7 cellular contexts compared by ENCODE assay signal in genomic region chr3:182618085-182618732, GRCh38.
DNase-seq lines count a peak whose midpoint lies in the region; ATAC-seq, FAIRE-seq and TF ChIP-seq lines count a peak whose summit lies in the region.

No MANE protein-coding gene starts in this region.

- no peak overlapping the region for H3K23ac ChIP-seq in H1 (ENCODE audit: insufficient read length)

- intact Hi-C loops in psoas muscle (cut with DNase I), result no loop called here

- H3K27me3 ChIP-seq in H1 (replicated peaks in 1 of 4; ENCODE audit: control insufficient read depth in 3 of 4, extremely low read depth in 1 of 4, insufficient read depth in 3 of 4, low read length in 3 of 4) (no peaks in the 10 kb centered on the region), psoas muscle (ENCODE audit: insufficient read depth in 3 of 3, low read length in 2 of 3) (peaks cover 0 to 4% (median 0%) of the 10 kb centered on the region in 3 donors)

- no peak overlapping the region for H2BK20ac ChIP-seq in H1 (ENCODE audit: low read length)

- H2BK5ac ChIP-seq in H1 (ENCODE audit: low read depth, low read length), result no peak overlapping the region

- H2BK15ac ChIP-seq in H1 (ENCODE audit: low read length), result no peak overlapping the region

- no peak for TF ChIP-seq EP300 in H1 (IDR thresholded peaks at IDR 0.05; ENCODE audit: borderline replicate concordance in 1 of 2, low read depth in 2 of 2, low read length in 2 of 2)

- peak; percentile 45 for FAIRE-seq in H1 (lab: Jason Lieb, UNC)

- no peaks in the 10 kb centered on the region for H4K20me1 ChIP-seq in H1 (replicated peaks in 1 of 2; ENCODE audit: control insufficient read depth in 1 of 2, insufficient read depth in 2 of 2, low read length in 2 of 2)

- H4K8ac ChIP-seq in H1 (ENCODE audit: extremely low read depth, insufficient read depth, low read length), result no peak overlapping the region

- H3K36me3 ChIP-seq in H1 (ENCODE audit: control insufficient read depth in 2 of 4, insufficient read depth in 4 of 4, low read length in 3 of 4), result no peaks in the 10 kb centered on the region
- H3K36me3 ChIP-seq in psoas muscle (ENCODE audit: insufficient read depth in 1 of 2, low read depth in 1 of 2), result no peaks in the 10 kb centered on the region

- POLR2A ChIA-PET in HEK293T (lab: Yijun Ruan, JAX) (no interaction called here), H1 (lab: Charles Lee; ENCODE audit: partially characterized antibody) (no interaction called here)

- no peaks in the 10 kb centered on the region for H3K23me2 ChIP-seq in H1 (ENCODE audit: low read depth, low read length)

- H3K4me1 ChIP-seq in H1 (replicated peaks in 1 of 4; ENCODE audit: control insufficient read depth in 3 of 4, insufficient read depth in 4 of 4, low read length in 3 of 4) (peaks cover 0 to 3% (median 3%) of the 10 kb centered on the region in 4 experiments; a peak in 3 of 7 replicates), psoas muscle (no peaks in the 10 kb centered on the region)

- H2BK12ac ChIP-seq in H1 (ENCODE audit: low read depth, low read length), result no peak overlapping the region

- H2AFZ ChIP-seq in H1 (ENCODE audit: low read length), result no peak overlapping the region

- DNase-seq in HEK293T (ENCODE audit: extremely low spot score) (peak; percentile 8), NCI-H460 (ENCODE audit: extremely low read depth, low read depth) (peak; percentile 16), H1 (ENCODE audit: low read depth in 1 of 2, low spot score in 2 of 2) (no peak), psoas muscle (no peak)
- DNase-seq in activated CD8-positive, alpha-beta memory T cell treated with anti-CD3 and anti-CD28 coated beads for 24 hours, result no peak
- no peak for DNase-seq in stimulated activated naive CD4-positive, alpha-beta T cell treated with Interleukin-2 at 50 U/mL for 16 hours (lab: John Stamatoyannopoulos, UW)

- H3K4ac ChIP-seq in H1 (replicated peaks; ENCODE audit: insufficient read length, low read depth, low read length), result no peak overlapping the region

- no peak overlapping the region for H3K4me2 ChIP-seq in H1 (ENCODE audit: insufficient read depth in 1 of 2, low read depth in 2 of 2, low read length in 2 of 2)

- H3K27ac ChIP-seq in H1 (ENCODE audit: low read depth, low read length) (no peak overlapping the region), psoas muscle (no peak overlapping the region)

- TF ChIP-seq CTCF in H1 (IDR thresholded peaks at IDR 0.05; ENCODE audit: control extremely low read depth in 1 of 3, insufficient read depth in 1 of 3, low read depth in 1 of 3, low read length in 3 of 3), result peak in 2 of 3 experiments; percentile 62 to 76; a peak in 3 of 4 replicates
- TF ChIP-seq CTCF in psoas muscle (IDR thresholded peaks at IDR 0.05), result peak; percentile 20

- no peak overlapping the region for H2AK5ac ChIP-seq in H1 (ENCODE audit: low read depth, low read length)

- no peaks in the 10 kb centered on the region for H3K79me2 ChIP-seq in H1 (ENCODE audit: control insufficient read depth in 1 of 2, insufficient read depth in 2 of 2, low read length in 2 of 2)

- CTCF ChIA-PET in HEK293T (lab: Yijun Ruan, JAX) (interaction anchor here (0.5 to 0.7 kb wide), 2 partner anchors 66 to 578 kb away, joined by 3 to 4 read pairs; no protein-coding TSS in a partner anchor), H1 (lab: Charles Lee; ENCODE audit: partially characterized antibody) (interaction anchor here (0.6 to 2.6 kb wide), 15 partner anchors 9 to 1290 kb away, joined by 3 to 10 read pairs (median 4); no protein-coding TSS in a partner anchor)

- peak; percentile 96 for TF ChIP-seq RAD21 in H1 (IDR thresholded peaks at IDR 0.05 in 1 of 2, conservative IDR thresholded peaks at IDR 0.05 in 1 of 2; ENCODE audit: low read depth in 2 of 2, low read length in 2 of 2)

- H3K9me3 ChIP-seq in H1 (ENCODE audit: insufficient read depth in 2 of 2, low read depth in 1 of 2, low read length in 1 of 2) (no peaks in the 10 kb centered on the region), psoas muscle (no peaks in the 10 kb centered on the region)

- no peak overlapping the region for H3K9ac ChIP-seq in H1 (replicated peaks in 1 of 4; ENCODE audit: extremely low read depth in 1 of 4, low read depth in 3 of 4, low read length in 3 of 4)

- no peak overlapping the region for H4K5ac ChIP-seq in H1 (ENCODE audit: insufficient read length, low read depth, low read length)

- ATAC-seq in psoas muscle, result no peak
- no peak for ATAC-seq in HG03280 (IDR thresholded peaks at IDR 0.05; ENCODE audit: unreplicated experiment)

- no peak overlapping the region for H4K91ac ChIP-seq in H1 (replicated peaks; ENCODE audit: insufficient read length, low read length)

- no peak overlapping the region for H3K14ac ChIP-seq in H1 (ENCODE audit: insufficient read length)

- TF ChIP-seq POLR2A in H1 (IDR thresholded peaks at IDR 0.05; ENCODE audit: control extremely low read depth in 1 of 2, low read depth in 2 of 2, low read length in 2 of 2), result no peak

- H3K4me3 ChIP-seq in H1 (ENCODE audit: extremely low read depth in 1 of 4, insufficient read depth in 2 of 4, low read depth in 3 of 4, low read length in 4 of 4) (no peak overlapping the region), psoas muscle (no peak overlapping the region)

- 55% methylated on average over 8 of the region's 8 CpGs; no CpG with 5 or more reads in 1 of the 2 experiments for WGBS in H1 (ENCODE audit: extremely low coverage in 1 of 2, insufficient coverage in 1 of 2, insufficient read length in 1 of 2, insufficient replicate concordance in 2 of 2, low coverage in 1 of 2, low lambda C conversion rate in 2 of 2, missing lambda C conversion rate in 1 of 2), 2 experiments
- WGBS in psoas muscle, 3 donors, result 25 to 30% (median 30%) methylated on average over 8 of the region's 8 CpGs

- H3K56ac ChIP-seq in H1 (replicated peaks; ENCODE audit: insufficient read length, low read depth, low read length), result no peak overlapping the region

- no peaks in the 10 kb centered on the region for H3K79me1 ChIP-seq in H1 (ENCODE audit: low read depth, low read length)

- H2BK120ac ChIP-seq in H1 (replicated peaks; ENCODE audit: low read depth, low read length), result no peak overlapping the region

- H3K18ac ChIP-seq in H1 (ENCODE audit: extremely low read depth, low read length), result no peak overlapping the region

TF ChIP-seq in HEK293T, 16 proteins besides CTCF, POLR2A, EP300 and RAD21:
- TF ChIP-seq LEF1 (IDR thresholded peaks at IDR 0.05; ENCODE audit: borderline replicate concordance) (no peak), BHLHE40 (IDR thresholded peaks at IDR 0.05; ENCODE audit: borderline replicate concordance) (no peak), ELF4 (IDR thresholded peaks at IDR 0.05) (no peak), HDGF (IDR thresholded peaks at IDR 0.05; ENCODE audit: borderline replicate concordance) (no peak), NFRKB (IDR thresholded peaks at IDR 0.05) (no peak), TARDBP (IDR thresholded peaks at IDR 0.05) (no peak), CTBP1 (IDR thresholded peaks at IDR 0.05; ENCODE audit: borderline replicate concordance) (no peak), FOXK2 (IDR thresholded peaks at IDR 0.05) (no peak), SUZ12 (IDR thresholded peaks at IDR 0.05) (no peak)

TF ChIP-seq in H1, 55 proteins besides CTCF, POLR2A, EP300 and RAD21:
- TF ChIP-seq PHF8 (conservative IDR thresholded peaks at IDR 0.05; ENCODE audit: low read depth, low read length), result no peak
- TF ChIP-seq POLR2AphosphoS5 (IDR thresholded peaks at IDR 0.05; ENCODE audit: low read depth, low read length), result no peak
- TF ChIP-seq EGR1 (IDR thresholded peaks at IDR 0.05; ENCODE audit: borderline replicate concordance, low read depth, low read length), result no peak
- no peak for TF ChIP-seq POU5F1 (IDR thresholded peaks at IDR 0.05; ENCODE audit: low read depth, low read length)
- no peak for TF ChIP-seq SIN3A (conservative IDR thresholded peaks at IDR 0.05 in 1 of 2, IDR thresholded peaks at IDR 0.05 in 1 of 2; ENCODE audit: low read depth in 1 of 2, low read length in 2 of 2)
- no peak for TF ChIP-seq CEBPB (IDR thresholded peaks at IDR 0.05; ENCODE audit: low read depth, low read length)
- TF ChIP-seq EZH2 (IDR thresholded peaks at IDR 0.05; ENCODE audit: low read depth, low read length, severe bottlenecking), result no peak
- TF ChIP-seq TEAD4 (IDR thresholded peaks at IDR 0.05; ENCODE audit: low read depth, low read length), result no peak
- no peak for TF ChIP-seq CREB1 (IDR thresholded peaks at IDR 0.05)
- TF ChIP-seq BRCA1 (IDR thresholded peaks at IDR 0.05; ENCODE audit: low read depth, low read length), result no peak

Comparison
In these comparisons a context has a peak if more than half of its experiments do, and no peak if none do; other contexts are left out.
1. DNase-seq: peak in HEK293T (single experiment) and NCI-H460 (single experiment); none in H1 (0 of 2), psoas muscle (0 of 2), activated CD8-positive, alpha-beta memory T cell treated with anti-CD3 and anti-CD28 coated beads for 24 hours (single experiment) and stimulated activated naive CD4-positive, alpha-beta T cell treated with Interleukin-2 at 50 U/mL for 16 hours (single experiment).